31 cellular contexts compared by ENCODE assay signal in genomic region chr11:10211470-10211869, GRCh38.
"Had no signal": no experiment of that assay in that cellular context is flagged by ENCODE, and none has a peak within 500 bp of the region (broad histone marks: within the 10 kb centered on the region; RNA-seq: fewer than 3 reads in every experiment).

No MANE protein-coding gene starts in this region.

- H3K9me3 Mint-ChIP-seq: activated B cell treated with CpG ODN at 0.5 μM for 24 hours; activated CD4-positive, alpha-beta memory T cell treated with anti-CD3 and anti-CD28 coated beads for 36 hours; activated naive CD4-positive, alpha-beta T cell treated with anti-CD3 and anti-CD28 coated beads, Interleukin-2, amount 10 ng/mL, durations not matched to agents 7 days and 5 days; activated naive CD8-positive, alpha-beta T cell treated with anti-CD3 and anti-CD28 coated beads, Interleukin-2, amount 50 U/mL, for 24 hours had no signal

- DNase-seq: activated B cell treated with CpG ODN at 0.5 μM for 24 hours; activated CD4-positive, alpha-beta memory T cell treated with anti-CD3 and anti-CD28 coated beads for 36 hours; activated CD4-positive, alpha-beta T cell treated with anti-CD3 and anti-CD28 coated beads for 4 hours; activated CD4-positive, alpha-beta T cell treated with anti-CD3 and anti-CD28 coated beads, Interleukin-2, amount 50 U/mL, for 1 hour; activated CD4-positive, CD25-positive, alpha-beta regulatory T cell treated with anti-CD3 and anti-CD28 coated beads, Interleukin-2, amount 50 U/mL, for 72 hours; activated CD8-positive, alpha-beta memory T cell treated with anti-CD3 and anti-CD28 coated beads, Interleukin-2, amount 50 U/mL, for 48 hours; activated effector memory CD4-positive, alpha-beta T cell treated with Interleukin-2 at 50 U/mL for 16 hours; activated naive CD4-positive, alpha-beta T cell treated with anti-CD3 and anti-CD28 coated beads, Interleukin-2, amount 10 ng/mL, durations not matched to agents 7 days and 5 days; activated naive CD8-positive, alpha-beta T cell treated with anti-CD3 and anti-CD28 coated beads, Interleukin-2, amount 50 U/mL, for 24 hours; activated T-cell treated with anti-CD3 and anti-CD28 coated beads, Interleukin-2, amount 50 U/mL, for 48 hours; anterior cingulate cortex; caudate nucleus; cerebellar nuclear complex; MM.1S; MV-4-11; NCI-H1092; NCI-H1436 treated with DMSO at 0.1 percent for 48 hours; NCI-H187 treated with DMSO at 0.1 percent for 48 hours; NCI-H2081; NCI-H226; NCI-H446 treated with DMSO at 0.1 percent for 48 hours; NCI-H524; PC-9; Right ventricle myocardium superior; SW 1271; T-helper 1 cell; T-helper 2 cell; T-helper 9 cell had no signal

- H3K4me3 Mint-ChIP-seq: activated B cell treated with CpG ODN at 0.5 μM for 24 hours; activated CD4-positive, alpha-beta memory T cell treated with anti-CD3 and anti-CD28 coated beads for 36 hours; activated naive CD4-positive, alpha-beta T cell treated with anti-CD3 and anti-CD28 coated beads, Interleukin-2, amount 10 ng/mL, durations not matched to agents 7 days and 5 days; activated naive CD8-positive, alpha-beta T cell; activated naive CD8-positive, alpha-beta T cell treated with anti-CD3 and anti-CD28 coated beads, Interleukin-2, amount 50 U/mL, for 24 hours; brain had no signal

- H3K4me3 ChIP-seq: PC-9 had no signal

- H3K27me3 Mint-ChIP-seq: activated B cell treated with CpG ODN at 0.5 μM for 24 hours; activated CD4-positive, alpha-beta memory T cell treated with anti-CD3 and anti-CD28 coated beads for 36 hours; activated naive CD8-positive, alpha-beta T cell; activated naive CD8-positive, alpha-beta T cell treated with anti-CD3 and anti-CD28 coated beads, Interleukin-2, amount 50 U/mL, for 24 hours had no signal

- H3K27ac Mint-ChIP-seq: activated B cell treated with CpG ODN at 0.5 μM for 24 hours; activated CD4-positive, alpha-beta memory T cell treated with anti-CD3 and anti-CD28 coated beads for 36 hours; activated naive CD4-positive, alpha-beta T cell treated with anti-CD3 and anti-CD28 coated beads, Interleukin-2, amount 10 ng/mL, durations not matched to agents 7 days and 5 days; activated naive CD8-positive, alpha-beta T cell; activated naive CD8-positive, alpha-beta T cell treated with anti-CD3 and anti-CD28 coated beads, Interleukin-2, amount 50 U/mL, for 24 hours; brain had no signal

- ATAC-seq: activated naive CD8-positive, alpha-beta T cell treated with anti-CD3 and anti-CD28 coated beads, Interleukin-2, amount 50 U/mL, for 24 hours had no signal

- H3K27ac ChIP-seq: PC-9, VCaP had no signal

- H3K4me1 Mint-ChIP-seq: activated B cell treated with CpG ODN at 0.5 μM for 24 hours; activated naive CD4-positive, alpha-beta T cell treated with anti-CD3 and anti-CD28 coated beads, Interleukin-2, amount 10 ng/mL, durations not matched to agents 7 days and 5 days; activated naive CD8-positive, alpha-beta T cell treated with anti-CD3 and anti-CD28 coated beads, Interleukin-2, amount 50 U/mL, for 24 hours; brain had no signal

- H3K36me3 Mint-ChIP-seq: activated CD4-positive, alpha-beta memory T cell treated with anti-CD3 and anti-CD28 coated beads for 36 hours; activated naive CD4-positive, alpha-beta T cell treated with anti-CD3 and anti-CD28 coated beads, Interleukin-2, amount 10 ng/mL, durations not matched to agents 7 days and 5 days had no signal
